8 cellular contexts compared by ENCODE assay signal in genomic region chr10:94320285-94320914, GRCh38. TPM values are rescaled to one million over a fixed set of nuclear protein-coding genes. Genes with fewer than 3 reads are reported as not detected.
DNase-seq lines count a peak whose midpoint lies in the region; ATAC-seq and TF ChIP-seq lines count a peak whose summit lies in the region.

No MANE protein-coding gene starts in this region.

- POLR2A ChIA-PET in activated B cell treated with CpG ODN at 0.5 μM for 24 hours (lab: Charles Lee), result no interaction called here

- peak; percentile 79 for DNase-seq in Ammon's horn (ENCODE audit: low spot score)
- peak; percentile 8 for DNase-seq in NCI-H2107 (lab: John Stamatoyannopoulos, UW)
- peak; percentile 27 for DNase-seq in activated B cell treated with CpG ODN at 0.5 μM for 24 hours
- DNase-seq in cardiac fibroblast (ENCODE audit: low read depth in 2 of 2), result peak; percentile 70 to 75
- DNase-seq in kidney epithelial cell (ENCODE audit: low read depth), result no peak
- DNase-seq in stimulated activated CD4-positive, alpha-beta T cell treated with anti-CD3 and anti-CD28 coated beads, Interleukin-2, amount 100 ng/mL, for 4 hours (ENCODE audit: low read depth), result peak; percentile 36

- no peaks in the 10 kb centered on the region for H3K9me3 Mint-ChIP-seq in activated B cell treated with CpG ODN at 0.5 μM for 24 hours

- no peaks in the 10 kb centered on the region for H3K36me3 ChIP-seq in kidney epithelial cell (ENCODE audit: control insufficient read depth, insufficient read depth, low read length)

- no peak overlapping the region for H3K27ac Mint-ChIP-seq in activated B cell treated with CpG ODN at 0.5 μM for 24 hours

- no peaks in the 10 kb centered on the region for H3K4me1 Mint-ChIP-seq in activated B cell treated with CpG ODN at 0.5 μM for 24 hours

- H3K27me3 Mint-ChIP-seq in activated B cell treated with CpG ODN at 0.5 μM for 24 hours, result no peaks in the 10 kb centered on the region

- H3K4me3 ChIP-seq in cardiac fibroblast (replicated peaks in 1 of 2; ENCODE audit: low read depth in 2 of 2, low read length in 2 of 2) (no peak overlapping the region), kidney epithelial cell (ENCODE audit: low read depth, low read length) (no peak overlapping the region)

- CTCF ChIA-PET in activated B cell treated with CpG ODN at 0.5 μM for 24 hours (lab: Charles Lee), result interaction anchor here (0.6 to 2.8 kb wide), 15 partner anchors 9 to 404 kb away, joined by 3 to 10 read pairs (median 3); no protein-coding TSS in a partner anchor

- intact Hi-C loops in activated B cell treated with CpG ODN at 0.5 μM for 24 hours (cut with micrococcal nuclease), result loop anchor here (1.0 to 5.0 kb wide), 4 partner anchors 40 to 943 kb away; partner anchors contain the start of gene FRA10AC1

- ATAC-seq in GM21528 (IDR thresholded peaks at IDR 0.05; ENCODE audit: low FRiP score, unreplicated experiment) (peak; percentile 76), activated B cell treated with CpG ODN at 0.5 μM for 24 hours (ENCODE audit: low read depth) (no peak), GM18517 (IDR thresholded peaks at IDR 0.05; ENCODE audit: unreplicated experiment) (no peak)

- no peak overlapping the region for H3K4me3 Mint-ChIP-seq in activated B cell treated with CpG ODN at 0.5 μM for 24 hours

- TF ChIP-seq CTCF in activated B cell treated with CpG ODN at 0.5 μM for 24 hours (IDR thresholded peaks at IDR 0.05), result peak; percentile 40
- TF ChIP-seq CTCF in cardiac fibroblast (IDR thresholded peaks at IDR 0.05; ENCODE audit: low read depth, low read length), result peak; percentile 77
- TF ChIP-seq CTCF in kidney epithelial cell (IDR thresholded peaks at IDR 0.05; ENCODE audit: insufficient read depth, low read length, poor library complexity, severe bottlenecking), result peak; percentile 80

- H3K36me3 Mint-ChIP-seq in activated B cell treated with CpG ODN at 0.5 μM for 24 hours (ENCODE audit: low read depth), result peaks cover 43% of the 10 kb centered on the region

- no peaks in the 10 kb centered on the region for H3K27me3 ChIP-seq in kidney epithelial cell (ENCODE audit: control insufficient read depth, insufficient read depth, low read length)

RNA-seq across cellular contexts. Expression of gene NOC3L, which starts 42.3 kb away (rescaled TPM):
- total RNA-seq in activated B cell treated with CpG ODN at 0.5 μM for 24 hours, result 46.7 and 50.8 TPM in 2 replicates
- 17.8 and 23.1 TPM in 2 replicates for total RNA-seq in kidney epithelial cell
